In genomic region chr10:74992068-74992467, GRCh38 we compare ENCODE assay signal across 30 cellular contexts.
"Had no signal": no experiment of that assay in that cellular context is flagged by ENCODE, and none has a peak within 500 bp of the region (broad histone marks: within the 10 kb centered on the region; RNA-seq: fewer than 3 reads in every experiment).

No MANE protein-coding gene starts in this region.

- FAIRE-seq: astrocyte, bronchial epithelial cell, colon had no signal

- H3K27ac ChIP-seq: brain microvascular endothelial cell, esophagus squamous epithelium, gastroesophageal sphincter, heart right ventricle, WERI-Rb-1 had no signal

- H3K9me3 ChIP-seq: esophagus squamous epithelium, gastroesophageal sphincter, heart right ventricle had no signal

- H3K9me3 Mint-ChIP-seq: activated B cell treated with CpG ODN at 0.5 μM for 24 hours; activated CD8-positive, alpha-beta T cell treated with anti-CD3 and anti-CD28 coated beads for 36 hours; activated T-cell treated with anti-CD3 and anti-CD28 coated beads, Interleukin-2, amount 50 U/mL, for 4 hours; activated T-helper 17 cell treated with anti-CD3 and anti-CD28 coated beads, Interleukin-2, amount 50 U/mL, for 72 hours; effector memory CD8-positive, alpha-beta T cell; T-helper 2 cell treated with Interferon-gamma antibody and Interleukin-4, amounts not matched to agents 5 μg/mL and 100 μg/mL, for 36 hours had no signal

- H3K27me3 ChIP-seq: brain microvascular endothelial cell, esophagus squamous epithelium, gastroesophageal sphincter, heart right ventricle had no signal

- ATAC-seq: gastroesophageal sphincter, heart right ventricle had no signal

- H3K4me3 Mint-ChIP-seq: activated B cell treated with CpG ODN at 0.5 μM for 24 hours; activated CD8-positive, alpha-beta T cell treated with anti-CD3 and anti-CD28 coated beads for 36 hours; activated naive CD8-positive, alpha-beta T cell; activated T-cell treated with anti-CD3 and anti-CD28 coated beads, Interleukin-2, amount 50 U/mL, for 4 hours; activated T-helper 17 cell treated with anti-CD3 and anti-CD28 coated beads, Interleukin-2, amount 50 U/mL, for 72 hours; effector memory CD8-positive, alpha-beta T cell; T-helper 17 cell; T-helper 2 cell treated with Interferon-gamma antibody and Interleukin-4, amounts not matched to agents 5 μg/mL and 100 μg/mL, for 36 hours had no signal

- H3K27ac Mint-ChIP-seq: activated CD8-positive, alpha-beta T cell treated with anti-CD3 and anti-CD28 coated beads for 36 hours; activated naive CD8-positive, alpha-beta T cell; activated T-helper 17 cell treated with anti-CD3 and anti-CD28 coated beads, Interleukin-2, amount 50 U/mL, for 72 hours; T-helper 2 cell treated with Interferon-gamma antibody and Interleukin-4, amounts not matched to agents 5 μg/mL and 100 μg/mL, for 36 hours had no signal

- H3K27me3 Mint-ChIP-seq: activated B cell treated with CpG ODN at 0.5 μM for 24 hours; activated CD8-positive, alpha-beta T cell treated with anti-CD3 and anti-CD28 coated beads for 36 hours; activated naive CD8-positive, alpha-beta T cell; activated T-helper 17 cell treated with anti-CD3 and anti-CD28 coated beads, Interleukin-2, amount 50 U/mL, for 72 hours; effector memory CD8-positive, alpha-beta T cell; T-helper 17 cell had no signal

- H3K4me3 ChIP-seq: esophagus squamous epithelium, gastroesophageal sphincter, heart right ventricle had no signal

- DNase-seq: activated B cell treated with CpG ODN at 0.5 μM for 24 hours; activated CD4-positive, alpha-beta T cell treated with anti-CD3 and anti-CD28 coated beads for 48 hours; activated CD4-positive, alpha-beta T cell treated with anti-CD3 and anti-CD28 coated beads, Interleukin-2, amount 50 U/mL, for 1 hour; activated CD4-positive, alpha-beta T cell treated with anti-CD3 and anti-CD28 coated beads, Interleukin-2, amount 50 U/mL, for 48 hours; activated CD8-positive, alpha-beta memory T cell treated with anti-CD3 and anti-CD28 coated beads for 24 hours; activated effector memory CD4-positive, alpha-beta T cell treated with Interleukin-2 at 50 U/mL for 16 hours; activated gamma-delta T cell treated with Interleukin-2 at 50 U/mL for 16 hours; activated naive CD4-positive, alpha-beta T cell treated with anti-CD3 and anti-CD28 coated beads, Interleukin-2, amount 50 U/mL, for 16 hours; activated naive CD4-positive, alpha-beta T cell treated with Interleukin-2 at 50 U/mL for 16 hours; activated T-cell treated with anti-CD3 and anti-CD28 coated beads, Interleukin-2, amount 50 U/mL, for 4 hours; amniotic stem cell; anterior cingulate cortex; brain microvascular endothelial cell; cortex of kidney; dermis blood vessel endothelial cell; effector CD4-positive, alpha-beta T cell; esophagus squamous epithelium; heart right ventricle; T-helper 17 cell; T1000; WERI-Rb-1 had no signal

- H3K36me3 ChIP-seq: brain microvascular endothelial cell, WERI-Rb-1 had no signal
